ENCODE assay signal across 18 cellular contexts in genomic region chr4:138892483-138893386, GRCh38.
DNase-seq lines count a peak whose midpoint lies in the region; ATAC-seq, FAIRE-seq and TF ChIP-seq lines count a peak whose summit lies in the region.
"Had no signal": no experiment of that assay in that cellular context is flagged by ENCODE, and none has a peak within 500 bp of the region (broad histone marks: within the 10 kb centered on the region; RNA-seq: fewer than 3 reads in every experiment).

No MANE protein-coding gene starts in this region.

- peak; percentile 13 for DNase-seq in stimulated activated CD4-positive, alpha-beta T cell treated with anti-CD3 and anti-CD28 coated beads, Interleukin-15, amount 100 ng/mL, for 24 hours
- no peak for DNase-seq in stimulated activated CD4-positive, alpha-beta T cell treated with anti-CD3 and anti-CD28 coated beads, Interleukin-4, amount 100 ng/mL, for 24 hours
- DNase-seq in astrocyte (ENCODE audit: low read depth) (peak; percentile 54), AML-193 (lab: John Stamatoyannopoulos, UW) (no peak), RKO (ENCODE audit: low spot score) (no peak), coronary artery (ENCODE audit: low spot score) (no peak)
- DNase-seq in activated CD8-positive, alpha-beta memory T cell treated with anti-CD3 and anti-CD28 coated beads for 24 hours: no peak
- DNase-seq: EL; Karpas-422; mesendoderm; NCI-H2171 treated with DMSO at 0.1 percent for 48 hours; posterior cingulate gyrus; stimulated activated CD4-positive, alpha-beta T cell treated with anti-CD3 and anti-CD28 coated beads, Interleukin-4, amount 100 ng/mL, for 4 hours; T-helper 9 cell had no signal

- no peaks in the 10 kb centered on the region for H3K36me3 Mint-ChIP-seq in astrocyte (ENCODE audit: low read depth, unreplicated experiment)

- no peak overlapping the region for H2AFZ ChIP-seq in astrocyte (ENCODE audit: low read depth, low read length)

- no peaks in the 10 kb centered on the region for H3K9me3 Mint-ChIP-seq in astrocyte (ENCODE audit: unreplicated experiment)

- H3K4me1 ChIP-seq in astrocyte (ENCODE audit: insufficient read depth, low read length): peaks cover 26% of the 10 kb centered on the region
- H3K4me1 ChIP-seq: BLaER1 had no signal

- peak; percentile 65 for ATAC-seq in HG03097 (IDR thresholded peaks at IDR 0.05; ENCODE audit: low FRiP score, unreplicated experiment)

- H3K27ac Mint-ChIP-seq in astrocyte (ENCODE audit: unreplicated experiment): no peak overlapping the region

- H3K9me3 ChIP-seq in astrocyte (ENCODE audit: insufficient read depth, low read depth, low read length): no peaks in the 10 kb centered on the region

- H3K4me3 ChIP-seq in astrocyte (ENCODE audit: insufficient read depth, low read depth, low read length) (no peak overlapping the region), coronary artery (no peak overlapping the region)
- H3K4me3 ChIP-seq: BLaER1, cardiac muscle cell had no signal

- FAIRE-seq in astrocyte (lab: Jason Lieb, UNC): no peak
- FAIRE-seq: H54 had no signal

- H3K9ac ChIP-seq in astrocyte (ENCODE audit: low read length): no peak overlapping the region
- H3K9ac ChIP-seq: BLaER1 had no signal

- no peak overlapping the region for H3K4me3 Mint-ChIP-seq in astrocyte (ENCODE audit: unreplicated experiment)

- H3K79me2 ChIP-seq in astrocyte (ENCODE audit: insufficient read depth, low read length): no peaks in the 10 kb centered on the region

- H4K20me1 ChIP-seq in astrocyte (ENCODE audit: insufficient read depth, low read length): no peaks in the 10 kb centered on the region
- H4K20me1 ChIP-seq: BLaER1 had no signal

- peak overlapping the region; percentile 55 for H3K4me2 ChIP-seq in astrocyte (ENCODE audit: low read length)
- H3K4me2 ChIP-seq: BLaER1 had no signal

- H3K27ac ChIP-seq in astrocyte (ENCODE audit: low read depth, low read length): no peak overlapping the region
- no peak overlapping the region for H3K27ac ChIP-seq in coronary artery
- H3K27ac ChIP-seq: BLaER1, cardiac muscle cell had no signal

- peaks cover 21% of the 10 kb centered on the region for H3K4me1 Mint-ChIP-seq in astrocyte (ENCODE audit: low read depth, unreplicated experiment)

- no peaks in the 10 kb centered on the region for H3K27me3 Mint-ChIP-seq in astrocyte (ENCODE audit: low read depth, unreplicated experiment)

- TF ChIP-seq CTCF in astrocyte (IDR thresholded peaks at IDR 0.05; ENCODE audit: insufficient read depth, low read depth, low read length): no peak
- TF ChIP-seq CTCF in coronary artery (IDR thresholded peaks at IDR 0.05): no peak

- no peaks in the 10 kb centered on the region for H3K36me3 ChIP-seq in astrocyte (ENCODE audit: insufficient read depth, low read length)
- H3K36me3 ChIP-seq: BLaER1, cardiac muscle cell had no signal

- H3K27me3 ChIP-seq in astrocyte (ENCODE audit: insufficient read depth, low read length): no peaks in the 10 kb centered on the region
- H3K27me3 ChIP-seq: BLaER1, cardiac muscle cell had no signal

Comparison
In these comparisons a context has a peak if more than half of its experiments do, and no peak if none do; other contexts are left out.
1. DNase-seq: peak in stimulated activated CD4-positive, alpha-beta T cell treated with anti-CD3 and anti-CD28 coated beads, Interleukin-15, amount 100 ng/mL, for 24 hours (single experiment) and astrocyte (single experiment); none in stimulated activated CD4-positive, alpha-beta T cell treated with anti-CD3 and anti-CD28 coated beads, Interleukin-4, amount 100 ng/mL, for 24 hours (single experiment), activated CD8-positive, alpha-beta memory T cell treated with anti-CD3 and anti-CD28 coated beads for 24 hours (single experiment), AML-193 (0 of 2), RKO (single experiment) and coronary artery (single experiment).